In genomic region chr6:2450546-2450945, GRCh38 we compare ENCODE assay signal across 9 cellular contexts.
A peak's percentile ranks its signal among the peaks of the same experiment; 100 is the strongest.
DNase-seq lines count a peak whose midpoint lies in the region; ATAC-seq lines count a peak whose summit lies in the region.
"Had no signal": no experiment of that assay in that cellular context is flagged by ENCODE, and none has a peak within 500 bp of the region (broad histone marks: within the 10 kb centered on the region; RNA-seq: fewer than 3 reads in every experiment).

No MANE protein-coding gene starts in this region.

- no peak overlapping the region for H3K4me3 ChIP-seq in SJCRH30

- ATAC-seq in left lobe of liver (peak; percentile 67), HG02759 (IDR thresholded peaks at IDR 0.05; ENCODE audit: unreplicated experiment) (no peak), HG03432 (IDR thresholded peaks at IDR 0.05; ENCODE audit: unreplicated experiment) (no peak)

- H3K9me3 ChIP-seq in SJCRH30 (replicated peaks), result no peaks in the 10 kb centered on the region

- no peaks in the 10 kb centered on the region for H3K27me3 ChIP-seq in SJCRH30

- DNase-seq in DMS153 treated with DMSO at 0.1 percent for 48 hours (lab: John Stamatoyannopoulos, UW; ENCODE audit: unreplicated experiment) (peak; percentile 38), NCI-H2081 (lab: John Stamatoyannopoulos, UW) (peak; percentile 46 to 75), SJCRH30 (peak; percentile 76 to 86), left lobe of liver (ENCODE audit: low spot score) (no peak)
- no peak for DNase-seq in stimulated activated CD4-positive, alpha-beta T cell treated with anti-CD3 and anti-CD28 coated beads, Interleukin-4, amount 100 ng/mL, for 4 hours
- DNase-seq in central memory CD4-positive, alpha-beta T cell, result no peak

- H3K4me1 ChIP-seq in SJCRH30, result peaks cover 6% of the 10 kb centered on the region; the same call in 1 of the 2 replicates

- H3K27ac ChIP-seq in SJCRH30, result no peak overlapping the region
- H3K27ac ChIP-seq: C4-2B had no signal

- H3K36me3 ChIP-seq in SJCRH30, result no peaks in the 10 kb centered on the region

Comparison
In these comparisons a context has a peak if more than half of its experiments do, and no peak if none do; other contexts are left out.
1. DNase-seq: peak in DMS153 treated with DMSO at 0.1 percent for 48 hours (single experiment), NCI-H2081 (2 of 2) and SJCRH30 (2 of 2); none in left lobe of liver (single experiment), stimulated activated CD4-positive, alpha-beta T cell treated with anti-CD3 and anti-CD28 coated beads, Interleukin-4, amount 100 ng/mL, for 4 hours (0 of 2) and central memory CD4-positive, alpha-beta T cell (single experiment).